In genomic region chr11:134761926-134762247, GRCh38 we compare ENCODE assay signal across 19 cellular contexts.
DNase-seq lines count a peak whose midpoint lies in the region; ATAC-seq, FAIRE-seq and TF ChIP-seq lines count a peak whose summit lies in the region.
"Had no signal": no experiment of that assay in that cellular context is flagged by ENCODE, and none has a peak within 500 bp of the region (broad histone marks: within the 10 kb centered on the region; RNA-seq: fewer than 3 reads in every experiment).

No MANE protein-coding gene starts in this region.

- H3K18ac ChIP-seq in H1 (ENCODE audit: extremely low read depth, low read length): no peak overlapping the region

- H3K4me3 ChIP-seq in H1 (ENCODE audit: extremely low read depth in 1 of 4, insufficient read depth in 2 of 4, low read depth in 3 of 4, low read length in 4 of 4) (no peak overlapping the region), OCI-LY7 (ENCODE audit: low read depth, low read length, poor library complexity, severe bottlenecking) (no peak overlapping the region)
- H3K4me3 ChIP-seq: A549 had no signal

- no peaks in the 10 kb centered on the region for H3K4me1 Mint-ChIP-seq in activated CD4-positive, alpha-beta T cell treated with anti-CD3 and anti-CD28 coated beads, Interleukin-2, amount 10 ng/mL, durations not matched to agents 7 days and 5 days
- no peaks in the 10 kb centered on the region for H3K4me1 Mint-ChIP-seq in osteocyte (ENCODE audit: unreplicated experiment)
- H3K4me1 Mint-ChIP-seq: naive thymus-derived CD4-positive, alpha-beta T cell; stimulated activated naive B cell treated with anti-CD40 and anti-IgM and Interleukin-4, amounts not matched to agents 10 μg/mL and 1 μg/mL and 100 μg/mL, for 72 hours had no signal

- CTCF ChIA-PET in activated CD4-positive, alpha-beta T cell treated with anti-CD3 and anti-CD28 coated beads, Interleukin-2, amount 10 ng/mL, durations not matched to agents 7 days and 5 days (lab: Charles Lee): no interaction called here
- CTCF ChIA-PET in GM10248 (lab: Yijun Ruan, JAX) (no interaction called here), H1 (lab: Charles Lee; ENCODE audit: partially characterized antibody) (interaction anchor here (0.7 to 1.3 kb wide), 2 partner anchors 19 to 105 kb away, joined by 3 to 4 read pairs; no protein-coding TSS in a partner anchor), OCI-LY7 (lab: Charles Lee; ENCODE audit: unreplicated experiment) (no interaction called here)

- TF ChIP-seq RAD21 in H1 (IDR thresholded peaks at IDR 0.05 in 1 of 2, conservative IDR thresholded peaks at IDR 0.05 in 1 of 2; ENCODE audit: low read depth in 2 of 2, low read length in 2 of 2): no peak

- no peak for DNase-seq in activated CD4-positive, alpha-beta T cell treated with anti-CD3 and anti-CD28 coated beads, Interleukin-2, amount 10 ng/mL, durations not matched to agents 7 days and 5 days
- no peak for DNase-seq in activated CD4-positive, alpha-beta T cell treated with anti-CD3 and anti-CD28 coated beads, Interleukin-2, amount 50 U/mL, for 48 hours
- DNase-seq in GM10248 (ENCODE audit: extremely low spot score) (peak; percentile 13), H1 (ENCODE audit: low read depth in 1 of 2, low spot score in 2 of 2) (no peak), osteocyte (ENCODE audit: extremely low spot score, unreplicated experiment) (peak; percentile 83), OCI-LY7 (ENCODE audit: low spot score) (no peak)
- DNase-seq: activated CD4-positive, alpha-beta memory T cell treated with anti-CD3 and anti-CD28 coated beads for 36 hours; erythroblast; naive thymus-derived CD4-positive, alpha-beta T cell; NCI-H1417; NCI-H2171; NCI-H748 treated with DMSO at 0.1 percent for 48 hours; stimulated activated CD4-positive, alpha-beta T cell treated with anti-CD3 and anti-CD28 coated beads, Interleukin-12 subunit alpha, Interleukin-12 subunit beta, amount 100 ng/mL, for 4 hours; stimulated activated naive B cell treated with anti-CD40 and anti-IgM and Interleukin-4, amounts not matched to agents 10 μg/mL and 1 μg/mL and 100 μg/mL, for 72 hours had no signal

- peaks cover 0 to 2% (median 0%) of the 10 kb centered on the region in 4 experiments; a peak in 1 of 7 replicates for H3K4me1 ChIP-seq in H1 (replicated peaks in 1 of 4; ENCODE audit: control insufficient read depth in 3 of 4, insufficient read depth in 4 of 4, low read length in 3 of 4)
- no peaks in the 10 kb centered on the region for H3K4me1 ChIP-seq in OCI-LY7 (ENCODE audit: insufficient read depth, low read length, poor library complexity, severe bottlenecking)
- H3K4me1 ChIP-seq: A549 had no signal

- H3K4me2 ChIP-seq in H1 (ENCODE audit: insufficient read depth in 1 of 2, low read depth in 2 of 2, low read length in 2 of 2) (no peak overlapping the region), OCI-LY7 (ENCODE audit: low read length) (no peak overlapping the region)
- H3K4me2 ChIP-seq: A549 had no signal

- H3K9me2 ChIP-seq in OCI-LY7 (ENCODE audit: insufficient read depth, low read length): no peaks in the 10 kb centered on the region

- H3K79me1 ChIP-seq in H1 (ENCODE audit: low read depth, low read length): no peaks in the 10 kb centered on the region

- no peak overlapping the region for H4K91ac ChIP-seq in H1 (replicated peaks; ENCODE audit: insufficient read length, low read length)

- H3K56ac ChIP-seq in H1 (replicated peaks; ENCODE audit: insufficient read length, low read depth, low read length): no peak overlapping the region

- no peak for TF ChIP-seq POLR2A in H1 (IDR thresholded peaks at IDR 0.05; ENCODE audit: control extremely low read depth in 1 of 2, low read depth in 2 of 2, low read length in 2 of 2)
- TF ChIP-seq POLR2A in GM18505 (IDR thresholded peaks at IDR 0.05; ENCODE audit: borderline replicate concordance, extremely low read depth, insufficient read depth, insufficient read length): no peak

- no peak for TF ChIP-seq EP300 in H1 (IDR thresholded peaks at IDR 0.05; ENCODE audit: borderline replicate concordance in 1 of 2, low read depth in 2 of 2, low read length in 2 of 2)

- H2BK20ac ChIP-seq in H1 (ENCODE audit: low read length): no peak overlapping the region

- H2BK120ac ChIP-seq in H1 (replicated peaks; ENCODE audit: low read depth, low read length): no peak overlapping the region

- H3K36me3 ChIP-seq in H1 (ENCODE audit: control insufficient read depth in 2 of 4, insufficient read depth in 4 of 4, low read length in 3 of 4): no peaks in the 10 kb centered on the region
- no peaks in the 10 kb centered on the region for H3K36me3 ChIP-seq in OCI-LY7 (ENCODE audit: insufficient read depth, low read length)

- intact Hi-C loops in OCI-LY7 (cut with micrococcal nuclease; ENCODE audit: unreplicated experiment): no loop called here

- no peak overlapping the region for H3K23ac ChIP-seq in H1 (ENCODE audit: insufficient read length)

- no peaks in the 10 kb centered on the region for H3K23me2 ChIP-seq in H1 (ENCODE audit: low read depth, low read length)

- H3K27ac Mint-ChIP-seq in activated CD4-positive, alpha-beta T cell treated with anti-CD3 and anti-CD28 coated beads, Interleukin-2, amount 10 ng/mL, durations not matched to agents 7 days and 5 days: peak overlapping the region; percentile 6
- H3K27ac Mint-ChIP-seq in osteocyte (ENCODE audit: unreplicated experiment): no peak overlapping the region
- H3K27ac Mint-ChIP-seq: activated CD4-positive, alpha-beta memory T cell treated with anti-CD3 and anti-CD28 coated beads for 36 hours; stimulated activated naive B cell treated with anti-CD40 and anti-IgM and Interleukin-4, amounts not matched to agents 10 μg/mL and 1 μg/mL and 100 μg/mL, for 72 hours; type B pancreatic cell had no signal

- no TSS peak for BruUV-seq in OCI-LY7 (replicated peaks; lab: Mats Ljungman, UMichigan)

- no peak for FAIRE-seq in H1 (lab: Jason Lieb, UNC)
- FAIRE-seq: A549, HTR-8/SVneo had no signal

- no peaks in the 10 kb centered on the region for H3K27me3 ChIP-seq in H1 (replicated peaks in 1 of 4; ENCODE audit: control insufficient read depth in 3 of 4, extremely low read depth in 1 of 4, insufficient read depth in 3 of 4, low read length in 3 of 4)

- peaks cover under 1% of the 10 kb centered on the region for H3K27me3 Mint-ChIP-seq in activated CD4-positive, alpha-beta T cell treated with anti-CD3 and anti-CD28 coated beads, Interleukin-2, amount 10 ng/mL, durations not matched to agents 7 days and 5 days
- no peaks in the 10 kb centered on the region for H3K27me3 Mint-ChIP-seq in osteocyte (ENCODE audit: unreplicated experiment)

- H3K9me3 ChIP-seq in H1 (ENCODE audit: insufficient read depth in 2 of 2, low read depth in 1 of 2, low read length in 1 of 2) (no peaks in the 10 kb centered on the region), OCI-LY7 (ENCODE audit: low read length) (no peaks in the 10 kb centered on the region)
- H3K9me3 ChIP-seq: A549 had no signal

- no peak overlapping the region for H2BK15ac ChIP-seq in H1 (ENCODE audit: low read length)

- H4K20me1 ChIP-seq in H1 (replicated peaks in 1 of 2; ENCODE audit: control insufficient read depth in 1 of 2, insufficient read depth in 2 of 2, low read length in 2 of 2): no peaks in the 10 kb centered on the region
- no peaks in the 10 kb centered on the region for H4K20me1 ChIP-seq in OCI-LY7 (ENCODE audit: insufficient read depth, low read length)

- POLR2A ChIA-PET in activated CD4-positive, alpha-beta T cell treated with anti-CD3 and anti-CD28 coated beads, Interleukin-2, amount 10 ng/mL, durations not matched to agents 7 days and 5 days (lab: Charles Lee): no interaction called here
- POLR2A ChIA-PET in GM10248 (lab: Yijun Ruan, JAX): no interaction called here
- POLR2A ChIA-PET in H1 (lab: Charles Lee; ENCODE audit: partially characterized antibody): interaction anchor here (0.7 kb wide), 1 partner anchor 98 kb away, joined by 3 read pairs; no protein-coding TSS in a partner anchor
- POLR2A ChIA-PET in OCI-LY7 (lab: Charles Lee): no interaction called here

- H4K8ac ChIP-seq in H1 (ENCODE audit: extremely low read depth, insufficient read depth, low read length): no peak overlapping the region

- H2AFZ ChIP-seq in H1 (ENCODE audit: low read length) (peak overlapping the region; percentile 47; the same call in 1 of the 2 replicates), OCI-LY7 (ENCODE audit: low read length) (no peak overlapping the region)

- no peak overlapping the region for H3K4ac ChIP-seq in H1 (replicated peaks; ENCODE audit: insufficient read length, low read depth, low read length)

- H3K14ac ChIP-seq in H1 (ENCODE audit: insufficient read length): no peak overlapping the region

- no peaks in the 10 kb centered on the region for H3K9me3 Mint-ChIP-seq in activated CD4-positive, alpha-beta T cell treated with anti-CD3 and anti-CD28 coated beads, Interleukin-2, amount 10 ng/mL, durations not matched to agents 7 days and 5 days
- H3K9me3 Mint-ChIP-seq in osteocyte (ENCODE audit: unreplicated experiment): no peaks in the 10 kb centered on the region
- H3K9me3 Mint-ChIP-seq: type B pancreatic cell had no signal

- ATAC-seq in GM18505 (IDR thresholded peaks at IDR 0.05; ENCODE audit: unreplicated experiment) (no peak), GM19397 (IDR thresholded peaks at IDR 0.05; ENCODE audit: unreplicated experiment) (no peak)
- ATAC-seq: A549; naive thymus-derived CD4-positive, alpha-beta T cell; stimulated activated naive B cell treated with anti-CD40 and anti-IgM and Interleukin-4, amounts not matched to agents 10 μg/mL and 1 μg/mL and 100 μg/mL, for 72 hours had no signal

- peak overlapping the region; percentile 63 for H3K4me3 Mint-ChIP-seq in activated CD4-positive, alpha-beta T cell treated with anti-CD3 and anti-CD28 coated beads, Interleukin-2, amount 10 ng/mL, durations not matched to agents 7 days and 5 days
- no peak overlapping the region for H3K4me3 Mint-ChIP-seq in osteocyte (ENCODE audit: unreplicated experiment)
- H3K4me3 Mint-ChIP-seq: activated CD4-positive, alpha-beta memory T cell treated with anti-CD3 and anti-CD28 coated beads for 36 hours; type B pancreatic cell had no signal

- TF ChIP-seq CTCF in GM10248 (IDR thresholded peaks at IDR 0.05; ENCODE audit: control extremely low read depth, extremely low read depth, low read depth, missing control alignments) (no peak), H1 (IDR thresholded peaks at IDR 0.05; ENCODE audit: control extremely low read depth in 1 of 3, insufficient read depth in 1 of 3, low read depth in 1 of 3, low read length in 3 of 3) (no peak), osteocyte (IDR thresholded peaks at IDR 0.05) (no peak), OCI-LY7 (conservative IDR thresholded peaks at IDR 0.05; ENCODE audit: low read length) (no peak)

- H2AK5ac ChIP-seq in H1 (ENCODE audit: low read depth, low read length): no peak overlapping the region

- no peak overlapping the region for H4K5ac ChIP-seq in H1 (ENCODE audit: insufficient read length, low read depth, low read length)

- H3K36me3 Mint-ChIP-seq in activated CD4-positive, alpha-beta T cell treated with anti-CD3 and anti-CD28 coated beads, Interleukin-2, amount 10 ng/mL, durations not matched to agents 7 days and 5 days (ENCODE audit: low read depth): no peaks in the 10 kb centered on the region
- no peaks in the 10 kb centered on the region for H3K36me3 Mint-ChIP-seq in osteocyte (ENCODE audit: unreplicated experiment)
- H3K36me3 Mint-ChIP-seq: stimulated activated naive B cell treated with anti-CD40 and anti-IgM and Interleukin-4, amounts not matched to agents 10 μg/mL and 1 μg/mL and 100 μg/mL, for 72 hours; type B pancreatic cell had no signal

- H2BK12ac ChIP-seq in H1 (ENCODE audit: low read depth, low read length): no peak overlapping the region

- H3K9ac ChIP-seq in H1 (replicated peaks in 1 of 4; ENCODE audit: extremely low read depth in 1 of 4, low read depth in 3 of 4, low read length in 3 of 4): no peak overlapping the region

- WGBS in H1 (ENCODE audit: extremely low coverage in 1 of 2, insufficient coverage in 1 of 2, insufficient read length in 1 of 2, insufficient replicate concordance in 2 of 2, low coverage in 1 of 2, low lambda C conversion rate in 2 of 2, missing lambda C conversion rate in 1 of 2), 2 experiments: 94% methylated on average over 20 of the region's 20 CpGs; no CpG with 5 or more reads in 1 of the 2 experiments

- no peak overlapping the region for H2BK5ac ChIP-seq in H1 (ENCODE audit: low read depth, low read length)

- no peaks in the 10 kb centered on the region for H3K79me2 ChIP-seq in H1 (ENCODE audit: control insufficient read depth in 1 of 2, insufficient read depth in 2 of 2, low read length in 2 of 2)
- no peaks in the 10 kb centered on the region for H3K79me2 ChIP-seq in OCI-LY7 (ENCODE audit: insufficient read depth, low read depth, low read length)

- H3K27ac ChIP-seq in H1 (ENCODE audit: low read depth, low read length): no peak overlapping the region
- no peak overlapping the region for H3K27ac ChIP-seq in OCI-LY7 (ENCODE audit: low read depth, low read length, poor library complexity, severe bottlenecking)
- H3K27ac ChIP-seq: A549 had no signal

Comparison
In these comparisons a context has a peak if more than half of its experiments do, and no peak if none do; other contexts are left out.
1. DNase-seq: peak in GM10248 (single experiment) and osteocyte (single experiment); none in activated CD4-positive, alpha-beta T cell treated with anti-CD3 and anti-CD28 coated beads, Interleukin-2, amount 10 ng/mL, durations not matched to agents 7 days and 5 days (single experiment), activated CD4-positive, alpha-beta T cell treated with anti-CD3 and anti-CD28 coated beads, Interleukin-2, amount 50 U/mL, for 48 hours (0 of 2), H1 (0 of 2) and OCI-LY7 (single experiment).